Comparison of ENCODE assay signal across 21 cellular contexts in genomic region chr10:70586348-70586930, GRCh38. TPM values are rescaled to one million over a fixed set of nuclear protein-coding genes. Genes with fewer than 3 reads are reported as not detected.
DNase-seq lines count a peak whose midpoint lies in the region; ATAC-seq, FAIRE-seq and TF ChIP-seq lines count a peak whose summit lies in the region.
"Had no signal": no experiment of that assay in that cellular context is flagged by ENCODE, and none has a peak within 500 bp of the region (broad histone marks: within the 10 kb centered on the region; RNA-seq: fewer than 3 reads in every experiment).

No MANE protein-coding gene starts in this region.

- H3K9me3 ChIP-seq in WERI-Rb-1 (ENCODE audit: severe bottlenecking) = no peaks in the 10 kb centered on the region
- no peaks in the 10 kb centered on the region for H3K9me3 ChIP-seq in GM12878 (replicated peaks; ENCODE audit: control insufficient read depth, insufficient read depth, low read length)
- H3K9me3 ChIP-seq in MG63 = no peaks in the 10 kb centered on the region
- H3K9me3 ChIP-seq: Peyer's patch had no signal

- in situ Hi-C loops in GM12878 (cut with MboI) = no loop called here

- TF ChIP-seq EP300 in GM12878 (IDR thresholded peaks at IDR 0.05; ENCODE audit: borderline replicate concordance in 1 of 2, control insufficient read depth in 1 of 2, low read depth in 2 of 2, low read length in 2 of 2) = no peak

- peaks cover 39% of the 10 kb centered on the region for H3K4me1 ChIP-seq in GM12878 (ENCODE audit: control insufficient read depth, insufficient read depth, low read length)

- no peaks in the 10 kb centered on the region for H3K27me3 ChIP-seq in WERI-Rb-1 (ENCODE audit: insufficient read depth, low read depth, severe bottlenecking)
- H3K27me3 ChIP-seq in GM12878 (replicated peaks in 1 of 2; ENCODE audit: control insufficient read depth in 2 of 2, insufficient read depth in 2 of 2, low read length in 1 of 2) = no peaks in the 10 kb centered on the region
- H3K27me3 ChIP-seq in MG63 = no peaks in the 10 kb centered on the region
- H3K27me3 ChIP-seq: Peyer's patch had no signal

- H3K36me3 ChIP-seq in WERI-Rb-1 (no peaks in the 10 kb centered on the region), GM12878 (ENCODE audit: control insufficient read depth in 2 of 2, insufficient read depth in 2 of 2, low read length in 1 of 2) (no peaks in the 10 kb centered on the region), MG63 (no peaks in the 10 kb centered on the region)
- H3K36me3 ChIP-seq: Peyer's patch had no signal

- no peaks in the 10 kb centered on the region for H3K36me3 Mint-ChIP-seq in activated naive CD4-positive, alpha-beta T cell treated with anti-CD3 and anti-CD28 coated beads, Interleukin-2, amount 10 ng/mL, durations not matched to agents 7 days and 5 days
- no peaks in the 10 kb centered on the region for H3K36me3 Mint-ChIP-seq in activated naive CD4-positive, alpha-beta T cell treated with anti-CD3 and anti-CD28 coated beads, Interleukin-2, amount 50 U/mL, for 72 hours
- H3K36me3 Mint-ChIP-seq in progenitor cell of endocrine pancreas (ENCODE audit: insufficient read depth) = no peaks in the 10 kb centered on the region

- 67% methylated on average over 8 of the region's 8 CpGs for WGBS in GM12878 (ENCODE audit: insufficient coverage, insufficient replicate concordance, low lambda C conversion rate, missing lambda C conversion rate)

- ATAC-seq in activated naive CD4-positive, alpha-beta T cell treated with anti-CD3 and anti-CD28 coated beads, Interleukin-2, amount 50 U/mL, for 72 hours = no peak
- peak; percentile 16; the same call in 2 of the 3 replicates for ATAC-seq in GM12878
- ATAC-seq in GM19324 (IDR thresholded peaks at IDR 0.05; ENCODE audit: low FRiP score, unreplicated experiment) = no peak

- SMC1A ChIA-PET in GM12878 (lab: Charles Lee; ENCODE audit: uncharacterized antibody, unreplicated experiment) = interaction anchor here (0.9 to 6.6 kb wide), 5 partner anchors 8 to 96 kb away, joined by 3 to 46 read pairs (median 7); no protein-coding TSS in a partner anchor

- no peaks in the 10 kb centered on the region for H3K4me1 Mint-ChIP-seq in activated naive CD4-positive, alpha-beta T cell treated with anti-CD3 and anti-CD28 coated beads, Interleukin-2, amount 10 ng/mL, durations not matched to agents 7 days and 5 days
- H3K4me1 Mint-ChIP-seq in progenitor cell of endocrine pancreas (ENCODE audit: low read depth) = peaks cover 9% of the 10 kb centered on the region

- TF ChIP-seq POLR2A in GM12878 (IDR thresholded peaks at IDR 0.05; ENCODE audit: low read depth, low read length) = no peak

- H3K27ac ChIP-seq in WERI-Rb-1 = no peak overlapping the region
- no peak overlapping the region for H3K27ac ChIP-seq in GM12878 (ENCODE audit: control insufficient read depth, insufficient read depth)
- H3K27ac ChIP-seq: Peyer's patch had no signal

- H3K4me3 ChIP-seq in WERI-Rb-1 (ENCODE audit: low read depth, low read length) (no peak overlapping the region), GM12878 (no peak overlapping the region), MG63 (no peak overlapping the region)
- H3K4me3 ChIP-seq: GM23338, Peyer's patch had no signal

- H3K9ac ChIP-seq in GM12878 (ENCODE audit: control insufficient read depth, insufficient read depth, low read length) = no peak overlapping the region

- H3K79me2 ChIP-seq in GM12878 (ENCODE audit: control insufficient read depth, insufficient read depth, low read length) = no peaks in the 10 kb centered on the region

- TF ChIP-seq RAD21 in GM12878 (IDR thresholded peaks at IDR 0.05; ENCODE audit: insufficient read depth, low read depth, low read length) = no peak

- no peak overlapping the region for H2AFZ ChIP-seq in GM12878 (ENCODE audit: control insufficient read depth, low read depth, low read length)
- H2AFZ ChIP-seq: GM23338 had no signal

- intact Hi-C loops in GM12878 (cut with micrococcal nuclease; ENCODE audit: unreplicated experiment) = no loop called here

- CTCF ChIA-PET in activated naive CD4-positive, alpha-beta T cell treated with anti-CD3 and anti-CD28 coated beads, Interleukin-2, amount 10 ng/mL, durations not matched to agents 7 days and 5 days (lab: Charles Lee) = interaction anchor here (1.1 to 1.7 kb wide), 2 partner anchors 27 to 172 kb away, joined by 4 read pairs; no protein-coding TSS in a partner anchor
- CTCF ChIA-PET in GM12878 (lab: Yijun Ruan, JAX) = interaction anchor here (0.7 to 2.8 kb wide), 2 partner anchors 8 to 9 kb away, joined by 3 to 8 read pairs; no protein-coding TSS in a partner anchor

- DNase-seq in activated naive CD4-positive, alpha-beta T cell treated with anti-CD3 and anti-CD28 coated beads, Interleukin-2, amount 10 ng/mL, durations not matched to agents 7 days and 5 days = peak; percentile 1
- no peak for DNase-seq in activated naive CD4-positive, alpha-beta T cell treated with anti-CD3 and anti-CD28 coated beads, Interleukin-2, amount 50 U/mL, for 72 hours (ENCODE audit: low spot score in 2 of 2)
- peak; percentile 4 for DNase-seq in WERI-Rb-1
- no peak for DNase-seq in GM12878 (ENCODE audit: low read depth, low spot score)
- no peak for DNase-seq in progenitor cell of endocrine pancreas (ENCODE audit: low spot score, unreplicated experiment)
- DNase-seq in germinal center (ENCODE audit: low spot score) = no peak
- no peak for DNase-seq in MG63
- DNase-seq: ACHN, HFFc6, KG1, NCI-H1930, NCI-H2171 treated with DMSO at 0.1 percent for 48 hours, NCI-H774, SIG-M5 had no signal

- H3K27ac Mint-ChIP-seq in activated naive CD4-positive, alpha-beta T cell treated with anti-CD3 and anti-CD28 coated beads, Interleukin-2, amount 10 ng/mL, durations not matched to agents 7 days and 5 days = no peak overlapping the region
- H3K27ac Mint-ChIP-seq in activated naive CD4-positive, alpha-beta T cell treated with anti-CD3 and anti-CD28 coated beads, Interleukin-2, amount 50 U/mL, for 72 hours = peak overlapping the region in 1 of 2 donors; percentile 59
- H3K27ac Mint-ChIP-seq in progenitor cell of endocrine pancreas = peak overlapping the region; percentile 73
- H3K27ac Mint-ChIP-seq: CD4-positive, alpha-beta T cell; GM23338; HFFc6 had no signal

- H4K20me1 ChIP-seq in GM12878 (ENCODE audit: control insufficient read depth, insufficient read depth) = no peaks in the 10 kb centered on the region

- H3K4me3 Mint-ChIP-seq in activated naive CD4-positive, alpha-beta T cell treated with anti-CD3 and anti-CD28 coated beads, Interleukin-2, amount 10 ng/mL, durations not matched to agents 7 days and 5 days = no peak overlapping the region
- H3K4me3 Mint-ChIP-seq in progenitor cell of endocrine pancreas (ENCODE audit: low read depth) = no peak overlapping the region
- H3K4me3 Mint-ChIP-seq: CD4-positive, alpha-beta T cell; GM23338; HFFc6 had no signal

- FAIRE-seq in GM12878 (lab: Jason Lieb, UNC) = no peak
- FAIRE-seq: G401.6 had no signal

- H3K4me2 ChIP-seq in GM12878 (ENCODE audit: control insufficient read depth, insufficient read depth) = no peak overlapping the region; the same call in 1 of the 2 replicates
- H3K4me2 ChIP-seq: GM23338 had no signal

- POLR2A ChIA-PET in GM12878 (lab: Charles Lee) = interaction anchor here (1.7 to 4.6 kb wide), 3 partner anchors 8 to 15 kb away, joined by 3 to 23 read pairs (median 12); no protein-coding TSS in a partner anchor

- RAD21 ChIA-PET in GM12878 (lab: Charles Lee; ENCODE audit: unreplicated experiment) = interaction anchor here (0.5 to 4.9 kb wide), 7 partner anchors 10 to 71 kb away, joined by 3 to 35 read pairs (median 3); no protein-coding TSS in a partner anchor

- no peak for TF ChIP-seq CTCF in WERI-Rb-1 (IDR thresholded peaks at IDR 0.05; ENCODE audit: low read depth, low read length)
- no peak for TF ChIP-seq CTCF in GM12878 (IDR thresholded peaks at IDR 0.05 in 2 of 3, conservative IDR thresholded peaks at IDR 0.05 in 1 of 3; ENCODE audit: control insufficient read depth in 2 of 3, extremely low read depth in 1 of 3, insufficient read depth in 1 of 3, low read depth in 3 of 3, low read length in 3 of 3)
- no peak for TF ChIP-seq CTCF in progenitor cell of endocrine pancreas (IDR thresholded peaks at IDR 0.05; ENCODE audit: unreplicated experiment)

- BruUV-seq in GM12878 (replicated peaks; lab: Mats Ljungman, UMichigan) = no TSS peak

- H3K9me3 Mint-ChIP-seq in activated naive CD4-positive, alpha-beta T cell treated with anti-CD3 and anti-CD28 coated beads, Interleukin-2, amount 10 ng/mL, durations not matched to agents 7 days and 5 days = no peaks in the 10 kb centered on the region
- H3K9me3 Mint-ChIP-seq in activated naive CD4-positive, alpha-beta T cell treated with anti-CD3 and anti-CD28 coated beads, Interleukin-2, amount 50 U/mL, for 72 hours = no peaks in the 10 kb centered on the region
- no peaks in the 10 kb centered on the region for H3K9me3 Mint-ChIP-seq in progenitor cell of endocrine pancreas (ENCODE audit: low read depth)
- H3K9me3 Mint-ChIP-seq: CD4-positive, alpha-beta T cell; GM23338; HFFc6 had no signal

- peaks cover 80% of the 10 kb centered on the region for H3K27me3 Mint-ChIP-seq in activated naive CD4-positive, alpha-beta T cell treated with anti-CD3 and anti-CD28 coated beads, Interleukin-2, amount 10 ng/mL, durations not matched to agents 7 days and 5 days
- H3K27me3 Mint-ChIP-seq in progenitor cell of endocrine pancreas = peaks cover 13% of the 10 kb centered on the region
- H3K27me3 Mint-ChIP-seq: CD4-positive, alpha-beta T cell had no signal

TF ChIP-seq in GM12878, 131 proteins besides CTCF, POLR2A, EP300 and RAD21:
- TF ChIP-seq ZNF24 (IDR thresholded peaks at IDR 0.05) = peak; percentile 88
- no peak for TF ChIP-seq TARDBP (IDR thresholded peaks at IDR 0.05; ENCODE audit: borderline replicate concordance)

RNA-seq across cellular contexts. Expression of gene PRF1, which starts 16.1 kb away (rescaled TPM):
- total RNA-seq in activated naive CD4-positive, alpha-beta T cell treated with anti-CD3 and anti-CD28 coated beads, Interleukin-2, amount 50 U/mL, for 72 hours = 10 to 100 TPM; 30.9 to 35.7 TPM
- total RNA-seq in GM12878 (2013; cell fraction: nucleolus; rRNA removed) = 13.7 and 18.8 TPM in 2 replicates
- total RNA-seq in GM12878 (2014; rRNA removed) (1.1 and 1.9 TPM in 2 replicates), GM12878 (2014; rRNA removed; fragmentation: Illumina TruSeq; extraction: Trizol) (1.1 and 1.4 TPM in 2 replicates), GM12878 (2021) (1.5 and 1.8 TPM in 2 replicates), progenitor cell of endocrine pancreas (not detected in 2 replicates)
- 1.3 TPM for polyA plus RNA-seq in GM12878 (2011; ENCODE audit: low read depth)
- polyA plus RNA-seq in GM12878 (2011; rRNA removed) (5.5 and 15.7 TPM in 2 replicates), GM12878 (2014; fragmentation: Illumina TruSeq; extraction: Trizol) (0.84 and 2.6 TPM in 2 replicates), GM12878 (2014; fragmentation: Nextera tagmentation; extraction: Ambion mirVana) (1 to 10 TPM; 1.7 to 1.9 TPM), GM12878 (2014; rRNA removed) (0.97 and 1.3 TPM in 2 replicates), GM12878 (2016; fragmentation: Nextera tagmentation; extraction: Ambion mirVana) (under 1 TPM; 0.88 to 1.00 TPM)
- polyA plus RNA-seq in GM12878 (2011; cell fraction: cytosol; rRNA removed) = 22.9 and 31.0 TPM in 2 replicates
- polyA plus RNA-seq in GM12878 (2011; cell fraction: nucleus; rRNA removed) = 9.8 and 13.4 TPM in 2 replicates
- polyA plus RNA-seq in GM12878 (2012) = 1.2 and 1.3 TPM in 2 replicates
- 24.3 and 26.7 TPM in 2 replicates for polyA minus RNA-seq in GM12878 (2011; rRNA and poly(A)+ RNA removed)
- polyA minus RNA-seq in GM12878 (2011; cell fraction: cytosol; rRNA and poly(A)+ RNA removed) = 9.3 and 10.8 TPM in 2 replicates
- 5.0 and 7.0 TPM in 2 replicates for polyA minus RNA-seq in GM12878 (2011; cell fraction: nucleus; rRNA and poly(A)+ RNA removed)
- not detected in 2 replicates for total RNA-seq in MG63 (2014; rRNA removed; shearing (Covaris generic); ENCODE audit: low replicate concordance)
- total RNA-seq: GM23338, HFFc6, MCF 10A, NCI-H460 had no signal

Comparison
In these comparisons a context has a peak if more than half of its experiments do, and no peak if none do; other contexts are left out.
1. DNase-seq: peak in activated naive CD4-positive, alpha-beta T cell treated with anti-CD3 and anti-CD28 coated beads, Interleukin-2, amount 10 ng/mL, durations not matched to agents 7 days and 5 days (single experiment) and WERI-Rb-1 (single experiment); none in activated naive CD4-positive, alpha-beta T cell treated with anti-CD3 and anti-CD28 coated beads, Interleukin-2, amount 50 U/mL, for 72 hours (0 of 2), GM12878 (single experiment), progenitor cell of endocrine pancreas (single experiment), germinal center (single experiment) and MG63 (single experiment).